In genomic region chr18:31743600-31743999, GRCh38 we compare ENCODE assay signal across 10 cellular contexts. TPM values are rescaled to one million over a fixed set of nuclear protein-coding genes. Genes with fewer than 3 reads are reported as not detected.
"Had no signal": no experiment of that assay in that cellular context is flagged by ENCODE, and none has a peak within 500 bp of the region (broad histone marks: within the 10 kb centered on the region; RNA-seq: fewer than 3 reads in every experiment).

No MANE protein-coding gene starts in this region.

RNA-seq across cellular contexts. Expression of gene SLC25A52, which starts 17.1 kb away (rescaled TPM):
- total RNA-seq: activated CD4-positive, alpha-beta T cell treated with anti-CD3 and anti-CD28 coated beads for 36 hours; activated CD4-positive, alpha-beta T cell treated with anti-CD3 and anti-CD28 coated beads, Interleukin-2, amount 10 ng/mL, durations not matched to agents 7 days and 5 days; activated CD8-positive, alpha-beta T cell treated with anti-CD3 and anti-CD28 coated beads, Interleukin-2, amount 10 ng/mL, durations not matched to agents 7 days and 5 days; activated T-helper 2 cell treated with anti-CD3 and anti-CD28 coated beads, Interferon-gamma antibody, Interleukin-2, Interleukin-4, amounts not matched to agents 10 μg/mL and 5 μg/mL and 100 μg/mL, durations not matched to agents 14 hours and 24 hours and 36 hours; astrocyte; body of pancreas; cardiac septum; WTC11 had no signal
- polyA plus RNA-seq: adrenal gland, aorta had no signal
